Comparison of ENCODE assay signal across 23 cellular contexts in the genomic region with DNA sequence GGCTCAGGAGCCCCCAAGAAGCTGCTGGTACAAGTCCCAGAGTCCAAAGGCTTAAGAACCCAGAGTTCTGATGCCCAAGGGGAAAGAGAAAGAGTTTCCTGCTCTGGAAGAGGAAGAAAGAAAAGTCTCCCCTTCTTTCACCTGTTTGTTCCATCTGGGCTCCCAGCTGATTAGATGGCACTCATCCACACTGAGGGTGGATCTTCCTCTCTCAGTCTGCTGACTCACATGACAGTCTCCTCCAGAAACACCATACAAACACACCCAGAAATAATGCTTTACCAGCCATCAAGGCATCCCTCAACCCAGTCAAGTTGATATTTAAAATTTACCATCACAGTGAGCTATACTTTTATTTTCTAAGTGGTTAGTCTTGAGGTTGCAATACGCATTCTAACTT.
"Had no signal": no experiment of that assay in that cellular context is flagged by ENCODE, and none has a peak within 500 bp of the region (broad histone marks: within the 10 kb centered on the region; RNA-seq: fewer than 3 reads in every experiment).

No MANE protein-coding gene starts in this region.

- H3K9me3 Mint-ChIP-seq: memory B cell; stimulated activated memory B cell treated with anti-CD40 and anti-IgM and Interleukin-4, amounts not matched to agents 10 μg/mL and 1 μg/mL and 100 μg/mL, for 72 hours; type B pancreatic cell had no signal

- H3K4me3 ChIP-seq: esophagus squamous epithelium, gastrocnemius medialis, lower lobe of right lung, ovary, psoas muscle, skin epidermis, spleen, testis, tibial artery had no signal

- H3K36me3 Mint-ChIP-seq: memory B cell; natural killer cell; stimulated activated memory B cell treated with anti-CD40 and anti-IgM and Interleukin-4, amounts not matched to agents 10 μg/mL and 1 μg/mL and 100 μg/mL, for 72 hours; type B pancreatic cell had no signal

- H3K27ac ChIP-seq: esophagus squamous epithelium, gastrocnemius medialis, lower lobe of right lung, ovary, psoas muscle, skin epidermis, spleen, testis, tibial artery had no signal

- H3K4me1 ChIP-seq: esophagus squamous epithelium, lower lobe of right lung, testis, tibial artery had no signal

- H3K27me3 Mint-ChIP-seq: memory B cell, type B pancreatic cell had no signal

- H3K36me3 ChIP-seq: esophagus squamous epithelium, gastrocnemius medialis, lower lobe of right lung, ovary, spleen, tibial artery had no signal

- H3K4me1 Mint-ChIP-seq: memory B cell; natural killer cell; stimulated activated memory B cell treated with anti-CD40 and anti-IgM and Interleukin-4, amounts not matched to agents 10 μg/mL and 1 μg/mL and 100 μg/mL, for 72 hours had no signal

- H3K4me3 Mint-ChIP-seq: memory B cell; natural killer cell; stimulated activated memory B cell treated with anti-CD40 and anti-IgM and Interleukin-4, amounts not matched to agents 10 μg/mL and 1 μg/mL and 100 μg/mL, for 72 hours; type B pancreatic cell had no signal

- H3K9me3 ChIP-seq: esophagus squamous epithelium, gastrocnemius medialis, lower lobe of right lung, ovary, psoas muscle, spleen, testis, tibial artery had no signal

- DNase-seq: dermis blood vessel endothelial cell; effector memory CD4-positive, alpha-beta T cell; esophagus squamous epithelium; foreskin fibroblast; gastrocnemius medialis; head of caudate nucleus; left ventricle myocardium superior; lower lobe of right lung; natural killer cell; occipital lobe; ovary; posterior cingulate gyrus; psoas muscle; right cardiac atrium; spleen; stimulated activated CD4-positive, alpha-beta T cell treated with anti-CD3 and anti-CD28 coated beads, Interleukin-4, amount 100 ng/mL, for 4 hours; stimulated activated naive CD8-positive, alpha-beta T cell treated with anti-CD3 and anti-CD28 coated beads, Interleukin-15, Interleukin-2, amounts not matched to agents 100 U/mL and 50 U/mL, for 24 hours; testis; tibial artery had no signal

- H3K27ac Mint-ChIP-seq: memory B cell; natural killer cell; stimulated activated memory B cell treated with anti-CD40 and anti-IgM and Interleukin-4, amounts not matched to agents 10 μg/mL and 1 μg/mL and 100 μg/mL, for 72 hours; type B pancreatic cell had no signal

- ATAC-seq: gastrocnemius medialis; left ventricle myocardium superior; lower lobe of right lung; natural killer cell; psoas muscle; right cardiac atrium; stimulated activated memory B cell treated with anti-CD40 and anti-IgM and Interleukin-4, amounts not matched to agents 10 μg/mL and 1 μg/mL and 100 μg/mL, for 72 hours; stimulated activated naive CD8-positive, alpha-beta T cell treated with anti-CD3 and anti-CD28 coated beads, Interleukin-15, Interleukin-2, amounts not matched to agents 100 U/mL and 50 U/mL, for 24 hours had no signal

- H3K27me3 ChIP-seq: esophagus squamous epithelium, gastrocnemius medialis, ovary, spleen, testis, tibial artery had no signal
